Comparison of ENCODE assay signal across 8 cellular contexts in genomic region chr12:57864811-57865751, GRCh38. TPM values are rescaled to one million over a fixed set of nuclear protein-coding genes. Genes with fewer than 3 reads are reported as not detected.
DNase-seq lines count a peak whose midpoint lies in the region; ATAC-seq and TF ChIP-seq lines count a peak whose summit lies in the region.

No MANE protein-coding gene starts in this region.

- peaks cover 13 to 34% of the 10 kb centered on the region in 2 experiments for H3K4me1 ChIP-seq in HCT116 (ENCODE audit: control insufficient read depth in 1 of 2, insufficient read depth in 2 of 2, low read length in 2 of 2)

- intact Hi-C loops in HCT116 (cut with micrococcal nuclease) = no loop called here

- no peaks in the 10 kb centered on the region for H3K9me3 ChIP-seq in HCT116 (ENCODE audit: control insufficient read depth in 1 of 2, insufficient read depth in 1 of 2, low read depth in 1 of 2, low read length in 2 of 2)

- no peak for TF ChIP-seq CTCF in GM06990 (IDR thresholded peaks at IDR 0.05; ENCODE audit: insufficient read depth, low read length, poor library complexity, severe bottlenecking)
- no peak for TF ChIP-seq CTCF in HCT116 (IDR thresholded peaks at IDR 0.05 in 2 of 3, conservative IDR thresholded peaks at IDR 0.05 in 1 of 3; ENCODE audit: borderline replicate concordance in 1 of 3, insufficient read depth in 1 of 3, low read depth in 2 of 3, low read length in 2 of 3)

- H3K36me3 ChIP-seq in GM06990 (ENCODE audit: control insufficient read depth, insufficient read depth, low read length) (no peaks in the 10 kb centered on the region), HCT116 (ENCODE audit: control insufficient read depth in 1 of 2, insufficient read depth in 2 of 2, low read length in 2 of 2) (no peaks in the 10 kb centered on the region)

- BruUV-seq in HCT116 (replicated peaks; lab: Mats Ljungman, UMichigan) = TSS peak; percentile 81

- RAD21 ChIA-PET in HCT116 (lab: Charles Lee; ENCODE audit: low non-redundant PET in 1 of 2, low total read pairs in 2 of 2, uncharacterized antibody in 2 of 2, unreplicated experiment in 2 of 2) = interaction anchor here in 1 of 2 experiments (1.1 kb wide), 1 partner anchor 18 kb away, joined by 3 read pairs; the partner anchor contains the start of gene CTDSP2

- peak overlapping the region; percentile 5 for H2AFZ ChIP-seq in HCT116 (ENCODE audit: low read depth, low read length, poor library complexity, severe bottlenecking)

- H3K9me2 ChIP-seq in HCT116 (ENCODE audit: insufficient read depth) = no peaks in the 10 kb centered on the region

- H4K20me1 ChIP-seq in HCT116 (ENCODE audit: insufficient read depth) = no peaks in the 10 kb centered on the region

- no peaks in the 10 kb centered on the region for H3K79me2 ChIP-seq in HCT116 (ENCODE audit: insufficient read depth, low read length)

- DNase-seq in GM06990 (ENCODE audit: extremely low read depth, insufficient read length) (peak; percentile 36), HCT116 (ENCODE audit: low read depth, low spot score) (peak; percentile 32), NCI-H2227 (lab: John Stamatoyannopoulos, UW; ENCODE audit: unreplicated experiment) (peak; percentile 59), activated T-cell treated with anti-CD3 and anti-CD28 coated beads for 1 hour (ENCODE audit: low read depth) (peak; percentile 51), epithelial cell of prostate (ENCODE audit: low read depth, low spot score) (no peak), mucosa of gallbladder (ENCODE audit: low spot score) (peak; percentile 62), NCI-H1930 (lab: John Stamatoyannopoulos, UW) (no peak)
- DNase-seq in stimulated activated naive CD8-positive, alpha-beta T cell treated with anti-CD3 and anti-CD28 coated beads, Interleukin-15, Interleukin-2, amounts not matched to agents 100 U/mL and 50 U/mL, for 24 hours = peak; percentile 69

- H3K27me3 ChIP-seq in GM06990 (replicated peaks; ENCODE audit: control insufficient read depth, insufficient read depth, low read length) = no peaks in the 10 kb centered on the region; the same call in 1 of the 2 replicates
- H3K27me3 ChIP-seq in HCT116 (ENCODE audit: insufficient read depth, low read length) = no peaks in the 10 kb centered on the region

- no peak for TF ChIP-seq POLR2A in HCT116 (IDR thresholded peaks at IDR 0.05; ENCODE audit: borderline replicate concordance, extremely low read depth, insufficient read depth, insufficient read length)

- peak; percentile 85 for ATAC-seq in HCT116
- peak; percentile 91 for ATAC-seq in stimulated activated naive CD8-positive, alpha-beta T cell treated with anti-CD3 and anti-CD28 coated beads, Interleukin-15, Interleukin-2, amounts not matched to agents 100 U/mL and 50 U/mL, for 24 hours

- H3K27ac ChIP-seq in HCT116 (ENCODE audit: low read depth, low read length) (peak overlapping the region; percentile 76), epithelial cell of prostate (peak overlapping the region; percentile 79)

- CTCF ChIA-PET in HCT116 (lab: Charles Lee) = interaction anchor here (0.7 to 1.6 kb wide), 2 partner anchors 9 to 18 kb away, joined by 3 to 5 read pairs; partner anchors contain the start of gene CTDSP2

- POLR2A ChIA-PET in HCT116 (lab: Charles Lee) = interaction anchor here (1.0 to 2.8 kb wide), 5 partner anchors 8 to 20 kb away, joined by 3 to 20 read pairs (median 7); partner anchors contain the start of gene CTDSP2

- H3K9ac ChIP-seq in HCT116 (ENCODE audit: low read length) = peak overlapping the region; percentile 81

- H3K4me3 ChIP-seq in GM06990 (replicated peaks; ENCODE audit: low read depth, low read length) (peak overlapping the region; percentile 49), HCT116 (replicated peaks in 1 of 2; ENCODE audit: low read depth in 1 of 2, low read length in 2 of 2) (peak overlapping the region; percentile 42 to 63)

- TF ChIP-seq RAD21 in HCT116 (IDR thresholded peaks at IDR 0.05; ENCODE audit: low read depth) = no peak

- H3K4me2 ChIP-seq in HCT116 (ENCODE audit: low read length) = peak overlapping the region; percentile 92

TF ChIP-seq in HCT116, 20 proteins besides CTCF, POLR2A, EP300 and RAD21:
- TF ChIP-seq SP1 (IDR thresholded peaks at IDR 0.05; ENCODE audit: low read depth) (no peak; the same call in 1 of the 2 replicates), ZFX (IDR thresholded peaks at IDR 0.05) (peak; percentile 91), CEBPB (IDR thresholded peaks at IDR 0.05; ENCODE audit: low read depth) (peak; percentile 94), EGR1 (IDR thresholded peaks at IDR 0.05; ENCODE audit: low read depth) (peak; percentile 35; the same call in 1 of the 2 replicates), YY1 (IDR thresholded peaks at IDR 0.05; ENCODE audit: extremely low read depth, insufficient replicate concordance, low read depth, low read length) (peak; percentile 8), EZH2 (IDR thresholded peaks at IDR 0.05) (no peak), CBX3 (IDR thresholded peaks at IDR 0.05; ENCODE audit: low read depth) (no peak), FOSL1 (IDR thresholded peaks at IDR 0.05; ENCODE audit: low read depth) (peak; percentile 34; the same call in 1 of the 2 replicates), POLR2AphosphoS5 (IDR thresholded peaks at IDR 0.05; ENCODE audit: low read depth, low read length) (peak; percentile 55)

RNA-seq across cellular contexts. Expression of gene CTDSP2, which starts 18.6 kb away (rescaled TPM):
- total RNA-seq in HCT116 (2021; ENCODE audit: unreplicated experiment) (82.7 TPM), mucosa of gallbladder (150 TPM)
- polyA plus RNA-seq in HCT116 (2012) = 75.8 and 86.4 TPM in 2 replicates

RNA-seq across cellular contexts. Expression of gene AVIL, which starts 46.5 kb away (rescaled TPM):
- total RNA-seq in HCT116 (2021; ENCODE audit: unreplicated experiment) = 1.1 TPM
- polyA plus RNA-seq in HCT116 (2012) = 0.40 and 0.61 TPM in 2 replicates
- 12.0 TPM for total RNA-seq in mucosa of gallbladder

Comparison
In these comparisons a context has a peak if more than half of its experiments do, and no peak if none do; other contexts are left out.
1. DNase-seq: peak in GM06990 (single experiment), HCT116 (single experiment), NCI-H2227 (single experiment), activated T-cell treated with anti-CD3 and anti-CD28 coated beads for 1 hour (single experiment), mucosa of gallbladder (single experiment) and stimulated activated naive CD8-positive, alpha-beta T cell treated with anti-CD3 and anti-CD28 coated beads, Interleukin-15, Interleukin-2, amounts not matched to agents 100 U/mL and 50 U/mL, for 24 hours (single experiment); none in epithelial cell of prostate (single experiment) and NCI-H1930 (0 of 2).